In genomic region chr11:110376711-110377324, GRCh38 we compare ENCODE assay signal across 8 cellular contexts. TPM values are rescaled to one million over a fixed set of nuclear protein-coding genes. Genes with fewer than 3 reads are reported as not detected.
A peak's percentile ranks its signal among the peaks of the same experiment; 100 is the strongest.
DNase-seq lines count a peak whose midpoint lies in the region; ATAC-seq, FAIRE-seq and TF ChIP-seq lines count a peak whose summit lies in the region.

No MANE protein-coding gene starts in this region.

- no peaks in the 10 kb centered on the region for H3K9me3 Mint-ChIP-seq in stimulated activated memory B cell treated with anti-CD40 and anti-IgM and Interleukin-4, amounts not matched to agents 10 μg/mL and 1 μg/mL and 100 μg/mL, for 72 hours

- peaks cover 3% of the 10 kb centered on the region for H3K27me3 Mint-ChIP-seq in stimulated activated memory B cell treated with anti-CD40 and anti-IgM and Interleukin-4, amounts not matched to agents 10 μg/mL and 1 μg/mL and 100 μg/mL, for 72 hours

- peaks cover 7% of the 10 kb centered on the region for H3K4me1 Mint-ChIP-seq in stimulated activated memory B cell treated with anti-CD40 and anti-IgM and Interleukin-4, amounts not matched to agents 10 μg/mL and 1 μg/mL and 100 μg/mL, for 72 hours

- TF ChIP-seq CTCF in keratinocyte (optimal IDR thresholded peaks at IDR 0.05 in 1 of 3, IDR thresholded peaks at IDR 0.05 in 1 of 3, conservative IDR thresholded peaks at IDR 0.05 in 1 of 3; ENCODE audit: extremely low read depth in 1 of 3, insufficient read depth in 2 of 3, low read length in 3 of 3) = peak; percentile 39 to 67 (median 63)

- no peaks in the 10 kb centered on the region for H3K36me3 Mint-ChIP-seq in stimulated activated memory B cell treated with anti-CD40 and anti-IgM and Interleukin-4, amounts not matched to agents 10 μg/mL and 1 μg/mL and 100 μg/mL, for 72 hours

- H3K4me3 ChIP-seq in MG63 (no peak overlapping the region), keratinocyte (ENCODE audit: control insufficient read depth in 2 of 3, extremely low read depth in 1 of 3, insufficient read depth in 2 of 3, low read depth in 1 of 3, low read length in 3 of 3) (peak overlapping the region in 2 of 3 experiments; percentile 43 to 47)

- no peak overlapping the region for H3K27ac ChIP-seq in keratinocyte (ENCODE audit: control insufficient read depth, insufficient read depth, low read length)

- H3K4me3 Mint-ChIP-seq in stimulated activated memory B cell treated with anti-CD40 and anti-IgM and Interleukin-4, amounts not matched to agents 10 μg/mL and 1 μg/mL and 100 μg/mL, for 72 hours = peak overlapping the region; percentile 48

- peak overlapping the region; percentile 30 for H3K9ac ChIP-seq in keratinocyte (ENCODE audit: control insufficient read depth, extremely low read depth, insufficient read depth, low read length)

- peak overlapping the region; percentile 64 for H3K4me2 ChIP-seq in keratinocyte (ENCODE audit: control insufficient read depth, extremely low read depth, insufficient read depth, low read depth, low read length)

- peak; percentile 92 for DNase-seq in COR-L47 (lab: John Stamatoyannopoulos, UW)
- peak; percentile 64 for DNase-seq in MG63
- peak; percentile 62 for DNase-seq in RPMI8226
- DNase-seq in cerebellar cortex (ENCODE audit: low spot score) = peak; percentile 74
- peak; percentile 45 for DNase-seq in keratinocyte (ENCODE audit: low read depth, low spot score)

- H4K20me1 ChIP-seq in keratinocyte (ENCODE audit: control insufficient read depth, extremely low read depth, insufficient read depth, low read length) = no peaks in the 10 kb centered on the region

- H3K9me3 ChIP-seq in MG63 = no peaks in the 10 kb centered on the region
- H3K9me3 ChIP-seq in keratinocyte (ENCODE audit: control insufficient read depth, low read depth, low read length) = no peaks in the 10 kb centered on the region

- no peaks in the 10 kb centered on the region for H3K9me1 ChIP-seq in keratinocyte (ENCODE audit: control insufficient read depth, extremely low read depth, insufficient read depth, low read length)

- FAIRE-seq in keratinocyte (lab: Jason Lieb, UNC) = peak; percentile 60

- H3K79me2 ChIP-seq in keratinocyte (ENCODE audit: control insufficient read depth, insufficient read depth, low read length) = no peaks in the 10 kb centered on the region

- no peaks in the 10 kb centered on the region for H3K27me3 ChIP-seq in MG63
- H3K27me3 ChIP-seq in keratinocyte (ENCODE audit: control insufficient read depth, extremely low read depth, insufficient read depth, low read length) = no peaks in the 10 kb centered on the region

- peak overlapping the region; percentile 32 for H3K27ac Mint-ChIP-seq in stimulated activated memory B cell treated with anti-CD40 and anti-IgM and Interleukin-4, amounts not matched to agents 10 μg/mL and 1 μg/mL and 100 μg/mL, for 72 hours

- H3K36me3 ChIP-seq in MG63 (no peaks in the 10 kb centered on the region), keratinocyte (ENCODE audit: control insufficient read depth in 2 of 2, extremely low read depth in 1 of 2, insufficient read depth in 2 of 2, low read length in 2 of 2) (no peaks in the 10 kb centered on the region)

- dilution Hi-C loops in keratinocyte (cut with MboI; ENCODE audit: extremely low pct_ligation_motif_present, low sequenced_read_pairs) = no loop called here

- H2AFZ ChIP-seq in keratinocyte (ENCODE audit: control insufficient read depth, low read length) = peak overlapping the region; percentile 70

- H3K4me1 ChIP-seq in keratinocyte (ENCODE audit: control insufficient read depth, extremely low read depth, insufficient read depth, low read length) = peaks cover 5% of the 10 kb centered on the region

- ATAC-seq in GM19467 (IDR thresholded peaks at IDR 0.05; ENCODE audit: unreplicated experiment) = peak; percentile 32
- ATAC-seq in stimulated activated memory B cell treated with anti-CD40 and anti-IgM and Interleukin-4, amounts not matched to agents 10 μg/mL and 1 μg/mL and 100 μg/mL, for 72 hours = peak; percentile 53
- no peak for ATAC-seq in HG02610 (IDR thresholded peaks at IDR 0.05; ENCODE audit: unreplicated experiment)

RNA-seq across cellular contexts. Expression of gene FDX1, which starts 52.9 kb away (rescaled TPM):
- total RNA-seq in MG63 (2014; rRNA removed; shearing (Covaris generic); ENCODE audit: low replicate concordance) = 19.7 and 20.3 TPM in 2 replicates
- polyA plus RNA-seq in keratinocyte = 6.0 to 9.1 TPM (median 6.2 TPM) in 3 replicates
- polyA plus RNA-seq in keratinocyte (2011; ENCODE audit: low read depth) = 6.4 TPM
- 4.8 and 7.6 TPM in 2 replicates for polyA plus RNA-seq in keratinocyte (2011; cell fraction: cytosol; rRNA removed)
- 2.4 and 3.0 TPM in 2 replicates for polyA plus RNA-seq in keratinocyte (2011; cell fraction: nucleus; rRNA removed)
- 8.2 and 8.6 TPM in 2 replicates for polyA plus RNA-seq in keratinocyte (2012; ENCODE audit: low replicate concordance)
- polyA minus RNA-seq in keratinocyte = 0.98 to 3.0 TPM (median 2.0 TPM) in 3 replicates
- 4.8 TPM for polyA minus RNA-seq in keratinocyte (2011; cell fraction: cytosol; rRNA and poly(A)+ RNA removed)
- 1.2 and 1.7 TPM in 2 replicates for polyA minus RNA-seq in keratinocyte (2011; cell fraction: nucleus; rRNA and poly(A)+ RNA removed)
